In the genomic region with DNA sequence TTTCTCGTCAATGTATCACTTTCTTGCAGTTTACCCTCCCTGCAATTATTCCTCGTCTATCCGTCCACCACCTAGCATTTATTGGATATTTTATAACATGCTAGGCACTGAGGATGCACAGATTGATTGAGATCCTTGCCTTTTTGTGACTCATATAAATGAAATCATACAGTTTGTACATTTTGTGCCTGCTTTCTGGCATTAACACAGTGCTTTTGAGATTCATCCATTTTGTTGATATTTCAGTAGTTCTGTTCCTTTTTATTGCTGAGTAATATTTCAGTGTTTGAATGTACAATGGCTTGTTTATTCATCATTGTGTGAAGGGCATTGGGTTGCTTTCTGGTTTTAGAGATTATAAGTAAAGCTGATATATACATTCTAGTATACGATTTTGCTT, we compare ENCODE assay signal across 1 cellular context.
TF ChIP-seq lines count a peak whose summit lies in the region.

No MANE protein-coding gene starts in this region.

TF ChIP-seq in WTC11, 78 proteins besides CTCF, POLR2A, EP300 and RAD21 (continued from another document):
- TF ChIP-seq, protein P1, sequence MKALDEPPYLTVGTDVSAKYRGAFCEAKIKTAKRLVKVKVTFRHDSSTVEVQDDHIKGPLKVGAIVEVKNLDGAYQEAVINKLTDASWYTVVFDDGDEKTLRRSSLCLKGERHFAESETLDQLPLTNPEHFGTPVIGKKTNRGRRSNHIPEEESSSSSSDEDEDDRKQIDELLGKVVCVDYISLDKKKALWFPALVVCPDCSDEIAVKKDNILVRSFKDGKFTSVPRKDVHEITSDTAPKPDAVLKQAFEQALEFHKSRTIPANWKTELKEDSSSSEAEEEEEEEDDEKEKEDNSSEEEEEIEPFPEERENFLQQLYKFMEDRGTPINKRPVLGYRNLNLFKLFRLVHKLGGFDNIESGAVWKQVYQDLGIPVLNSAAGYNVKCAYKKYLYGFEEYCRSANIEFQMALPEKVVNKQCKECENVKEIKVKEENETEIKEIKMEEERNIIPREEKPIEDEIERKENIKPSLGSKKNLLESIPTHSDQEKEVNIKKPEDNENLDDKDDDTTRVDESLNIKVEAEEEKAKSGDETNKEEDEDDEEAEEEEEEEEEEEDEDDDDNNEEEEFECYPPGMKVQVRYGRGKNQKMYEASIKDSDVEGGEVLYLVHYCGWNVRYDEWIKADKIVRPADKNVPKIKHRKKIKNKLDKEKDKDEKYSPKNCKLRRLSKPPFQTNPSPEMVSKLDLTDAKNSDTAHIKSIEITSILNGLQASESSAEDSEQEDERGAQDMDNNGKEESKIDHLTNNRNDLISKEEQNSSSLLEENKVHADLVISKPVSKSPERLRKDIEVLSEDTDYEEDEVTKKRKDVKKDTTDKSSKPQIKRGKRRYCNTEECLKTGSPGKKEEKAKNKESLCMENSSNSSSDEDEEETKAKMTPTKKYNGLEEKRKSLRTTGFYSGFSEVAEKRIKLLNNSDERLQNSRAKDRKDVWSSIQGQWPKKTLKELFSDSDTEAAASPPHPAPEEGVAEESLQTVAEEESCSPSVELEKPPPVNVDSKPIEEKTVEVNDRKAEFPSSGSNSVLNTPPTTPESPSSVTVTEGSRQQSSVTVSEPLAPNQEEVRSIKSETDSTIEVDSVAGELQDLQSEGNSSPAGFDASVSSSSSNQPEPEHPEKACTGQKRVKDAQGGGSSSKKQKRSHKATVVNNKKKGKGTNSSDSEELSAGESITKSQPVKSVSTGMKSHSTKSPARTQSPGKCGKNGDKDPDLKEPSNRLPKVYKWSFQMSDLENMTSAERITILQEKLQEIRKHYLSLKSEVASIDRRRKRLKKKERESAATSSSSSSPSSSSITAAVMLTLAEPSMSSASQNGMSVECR (CRISPR knock-in tag; IDR thresholded peaks at IDR 0.05; ENCODE audit: borderline replicate concordance): no peak
- TF ChIP-seq, protein P2, sequence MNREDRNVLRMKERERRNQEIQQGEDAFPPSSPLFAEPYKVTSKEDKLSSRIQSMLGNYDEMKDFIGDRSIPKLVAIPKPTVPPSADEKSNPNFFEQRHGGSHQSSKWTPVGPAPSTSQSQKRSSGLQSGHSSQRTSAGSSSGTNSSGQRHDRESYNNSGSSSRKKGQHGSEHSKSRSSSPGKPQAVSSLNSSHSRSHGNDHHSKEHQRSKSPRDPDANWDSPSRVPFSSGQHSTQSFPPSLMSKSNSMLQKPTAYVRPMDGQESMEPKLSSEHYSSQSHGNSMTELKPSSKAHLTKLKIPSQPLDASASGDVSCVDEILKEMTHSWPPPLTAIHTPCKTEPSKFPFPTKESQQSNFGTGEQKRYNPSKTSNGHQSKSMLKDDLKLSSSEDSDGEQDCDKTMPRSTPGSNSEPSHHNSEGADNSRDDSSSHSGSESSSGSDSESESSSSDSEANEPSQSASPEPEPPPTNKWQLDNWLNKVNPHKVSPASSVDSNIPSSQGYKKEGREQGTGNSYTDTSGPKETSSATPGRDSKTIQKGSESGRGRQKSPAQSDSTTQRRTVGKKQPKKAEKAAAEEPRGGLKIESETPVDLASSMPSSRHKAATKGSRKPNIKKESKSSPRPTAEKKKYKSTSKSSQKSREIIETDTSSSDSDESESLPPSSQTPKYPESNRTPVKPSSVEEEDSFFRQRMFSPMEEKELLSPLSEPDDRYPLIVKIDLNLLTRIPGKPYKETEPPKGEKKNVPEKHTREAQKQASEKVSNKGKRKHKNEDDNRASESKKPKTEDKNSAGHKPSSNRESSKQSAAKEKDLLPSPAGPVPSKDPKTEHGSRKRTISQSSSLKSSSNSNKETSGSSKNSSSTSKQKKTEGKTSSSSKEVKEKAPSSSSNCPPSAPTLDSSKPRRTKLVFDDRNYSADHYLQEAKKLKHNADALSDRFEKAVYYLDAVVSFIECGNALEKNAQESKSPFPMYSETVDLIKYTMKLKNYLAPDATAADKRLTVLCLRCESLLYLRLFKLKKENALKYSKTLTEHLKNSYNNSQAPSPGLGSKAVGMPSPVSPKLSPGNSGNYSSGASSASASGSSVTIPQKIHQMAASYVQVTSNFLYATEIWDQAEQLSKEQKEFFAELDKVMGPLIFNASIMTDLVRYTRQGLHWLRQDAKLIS (CRISPR knock-in tag; IDR thresholded peaks at IDR 0.05; ENCODE audit: borderline replicate concordance): no peak
- TF ChIP-seq, protein P3, sequence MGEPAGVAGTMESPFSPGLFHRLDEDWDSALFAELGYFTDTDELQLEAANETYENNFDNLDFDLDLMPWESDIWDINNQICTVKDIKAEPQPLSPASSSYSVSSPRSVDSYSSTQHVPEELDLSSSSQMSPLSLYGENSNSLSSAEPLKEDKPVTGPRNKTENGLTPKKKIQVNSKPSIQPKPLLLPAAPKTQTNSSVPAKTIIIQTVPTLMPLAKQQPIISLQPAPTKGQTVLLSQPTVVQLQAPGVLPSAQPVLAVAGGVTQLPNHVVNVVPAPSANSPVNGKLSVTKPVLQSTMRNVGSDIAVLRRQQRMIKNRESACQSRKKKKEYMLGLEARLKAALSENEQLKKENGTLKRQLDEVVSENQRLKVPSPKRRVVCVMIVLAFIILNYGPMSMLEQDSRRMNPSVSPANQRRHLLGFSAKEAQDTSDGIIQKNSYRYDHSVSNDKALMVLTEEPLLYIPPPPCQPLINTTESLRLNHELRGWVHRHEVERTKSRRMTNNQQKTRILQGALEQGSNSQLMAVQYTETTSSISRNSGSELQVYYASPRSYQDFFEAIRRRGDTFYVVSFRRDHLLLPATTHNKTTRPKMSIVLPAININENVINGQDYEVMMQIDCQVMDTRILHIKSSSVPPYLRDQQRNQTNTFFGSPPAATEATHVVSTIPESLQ (CRISPR knock-in tag; IDR thresholded peaks at IDR 0.05): no peak
- TF ChIP-seq NR2C2 (CRISPR knock-in tag; IDR thresholded peaks at IDR 0.05): no peak
- no peak for TF ChIP-seq ZNF219 (CRISPR knock-in tag; IDR thresholded peaks at IDR 0.05; ENCODE audit: borderline replicate concordance)
- no peak for TF ChIP-seq NFATC4 (CRISPR knock-in tag; IDR thresholded peaks at IDR 0.05)
- TF ChIP-seq ZNF263 (CRISPR knock-in tag; IDR thresholded peaks at IDR 0.05; ENCODE audit: low read depth): no peak
- no peak for TF ChIP-seq ZBTB21 (CRISPR knock-in tag; IDR thresholded peaks at IDR 0.05; ENCODE audit: borderline replicate concordance)
- TF ChIP-seq, protein P4, sequence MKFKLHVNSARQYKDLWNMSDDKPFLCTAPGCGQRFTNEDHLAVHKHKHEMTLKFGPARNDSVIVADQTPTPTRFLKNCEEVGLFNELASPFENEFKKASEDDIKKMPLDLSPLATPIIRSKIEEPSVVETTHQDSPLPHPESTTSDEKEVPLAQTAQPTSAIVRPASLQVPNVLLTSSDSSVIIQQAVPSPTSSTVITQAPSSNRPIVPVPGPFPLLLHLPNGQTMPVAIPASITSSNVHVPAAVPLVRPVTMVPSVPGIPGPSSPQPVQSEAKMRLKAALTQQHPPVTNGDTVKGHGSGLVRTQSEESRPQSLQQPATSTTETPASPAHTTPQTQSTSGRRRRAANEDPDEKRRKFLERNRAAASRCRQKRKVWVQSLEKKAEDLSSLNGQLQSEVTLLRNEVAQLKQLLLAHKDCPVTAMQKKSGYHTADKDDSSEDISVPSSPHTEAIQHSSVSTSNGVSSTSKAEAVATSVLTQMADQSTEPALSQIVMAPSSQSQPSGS (CRISPR knock-in tag; IDR thresholded peaks at IDR 0.05; ENCODE audit: borderline replicate concordance, low read depth): no peak
- no peak for TF ChIP-seq IRF2 (CRISPR knock-in tag; IDR thresholded peaks at IDR 0.05; ENCODE audit: borderline replicate concordance, low read depth)
- TF ChIP-seq, protein P5, sequence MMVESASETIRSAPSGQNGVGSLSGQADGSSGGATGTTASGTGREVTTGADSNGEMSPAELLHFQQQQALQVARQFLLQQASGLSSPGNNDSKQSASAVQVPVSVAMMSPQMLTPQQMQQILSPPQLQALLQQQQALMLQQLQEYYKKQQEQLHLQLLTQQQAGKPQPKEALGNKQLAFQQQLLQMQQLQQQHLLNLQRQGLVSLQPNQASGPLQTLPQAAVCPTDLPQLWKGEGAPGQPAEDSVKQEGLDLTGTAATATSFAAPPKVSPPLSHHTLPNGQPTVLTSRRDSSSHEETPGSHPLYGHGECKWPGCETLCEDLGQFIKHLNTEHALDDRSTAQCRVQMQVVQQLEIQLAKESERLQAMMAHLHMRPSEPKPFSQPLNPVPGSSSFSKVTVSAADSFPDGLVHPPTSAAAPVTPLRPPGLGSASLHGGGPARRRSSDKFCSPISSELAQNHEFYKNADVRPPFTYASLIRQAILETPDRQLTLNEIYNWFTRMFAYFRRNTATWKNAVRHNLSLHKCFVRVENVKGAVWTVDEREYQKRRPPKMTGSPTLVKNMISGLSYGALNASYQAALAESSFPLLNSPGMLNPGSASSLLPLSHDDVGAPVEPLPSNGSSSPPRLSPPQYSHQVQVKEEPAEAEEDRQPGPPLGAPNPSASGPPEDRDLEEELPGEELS (CRISPR knock-in tag; IDR thresholded peaks at IDR 0.05): no peak
- TF ChIP-seq, protein P6, sequence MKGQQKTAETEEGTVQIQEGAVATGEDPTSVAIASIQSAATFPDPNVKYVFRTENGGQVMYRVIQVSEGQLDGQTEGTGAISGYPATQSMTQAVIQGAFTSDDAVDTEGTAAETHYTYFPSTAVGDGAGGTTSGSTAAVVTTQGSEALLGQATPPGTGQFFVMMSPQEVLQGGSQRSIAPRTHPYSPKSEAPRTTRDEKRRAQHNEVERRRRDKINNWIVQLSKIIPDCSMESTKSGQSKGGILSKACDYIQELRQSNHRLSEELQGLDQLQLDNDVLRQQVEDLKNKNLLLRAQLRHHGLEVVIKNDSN (CRISPR knock-in tag; IDR thresholded peaks at IDR 0.05): no peak
